Comparison of ENCODE assay signal across 8 cellular contexts in the genomic region with DNA sequence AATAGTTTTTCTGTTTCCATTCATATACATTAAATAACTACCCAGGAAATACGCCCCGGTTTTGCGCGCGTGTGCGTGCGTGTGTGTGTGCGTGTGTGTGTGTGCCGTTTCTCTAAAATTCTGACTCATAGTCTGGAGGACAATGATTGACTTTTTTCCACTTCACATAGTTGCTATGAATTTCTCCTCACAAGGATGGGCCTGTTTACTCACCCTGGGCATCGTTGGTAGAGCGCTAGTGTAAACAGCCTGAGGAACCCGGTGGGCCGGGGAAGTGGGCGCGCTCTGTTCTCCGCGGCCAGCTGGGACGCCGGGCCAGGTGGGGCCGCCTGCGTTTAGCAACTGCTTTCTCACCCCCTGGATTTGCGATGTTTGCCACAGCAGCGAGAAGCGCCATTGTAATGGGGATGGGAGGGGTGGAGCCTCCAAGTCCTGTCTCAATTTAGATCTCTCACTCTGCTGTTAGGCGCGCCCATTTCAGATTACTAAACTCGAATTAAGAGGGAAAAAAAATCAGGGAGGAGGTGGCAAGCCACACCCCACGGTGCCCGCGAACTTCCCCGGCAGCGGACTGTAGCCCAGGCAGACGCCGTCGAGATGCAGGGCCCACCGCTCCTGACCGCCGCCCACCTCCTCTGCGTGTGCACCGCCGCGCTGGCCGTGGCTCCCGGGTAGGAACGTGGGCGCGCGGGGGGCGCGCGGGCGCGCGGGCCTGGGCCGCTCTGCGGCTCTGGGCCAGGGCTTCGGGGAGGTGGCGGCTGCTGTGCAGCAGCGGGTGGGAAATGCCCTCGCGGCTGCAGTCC. TPM values are rescaled to one million over a fixed set of nuclear protein-coding genes. Genes with fewer than 3 reads are reported as not detected.
DNase-seq lines count a peak whose midpoint lies in the region; ATAC-seq and TF ChIP-seq lines count a peak whose summit lies in the region.

Gene CD109 (plus strand): TSS at position 585 of the 803 bp plus-strand sequence. CDS start 13 bp downstream, at position 598.

- TF ChIP-seq CTCF in type B pancreatic cell (conservative IDR thresholded peaks at IDR 0.05) = no peak

- no peak within 1 kb of the TSS for H2BK5ac ChIP-seq in trophoblast cell (ENCODE audit: low read depth, low read length, poor library complexity)

- peak; percentile 67 for ATAC-seq in GM19395 (IDR thresholded peaks at IDR 0.05; ENCODE audit: unreplicated experiment)
- ATAC-seq in HG03520 (IDR thresholded peaks at IDR 0.05; ENCODE audit: unreplicated experiment) = peak; percentile 54
- ATAC-seq in Right ventricle myocardium superior (ENCODE audit: poor library complexity) = peak; percentile 95

- WGBS in trophoblast cell (ENCODE audit: extremely low coverage, insufficient coverage, insufficient read length) = no CpG with 5 or more reads among the region's 61 CpGs

- H3K27ac ChIP-seq in BLaER1 treated with 17β-estradiol and CSF1 and Interleukin-3, amounts not matched to agents 10 nM and 100 nM = peak within 1 kb of the TSS in 2 of 11 experiments; percentile 48 to 65; a peak in 5 of 22 replicates
- H3K27ac ChIP-seq in trophoblast cell (ENCODE audit: low read depth, low read length) = no peak within 1 kb of the TSS

- H2AK5ac ChIP-seq in trophoblast cell (ENCODE audit: low read length) = no peak within 1 kb of the TSS

- peaks cover 36 to 51% (median 45%) of the 10 kb centered on the region in 11 experiments for H3K27me3 ChIP-seq in BLaER1 treated with 17β-estradiol and CSF1 and Interleukin-3, amounts not matched to agents 10 nM and 100 nM
- no peaks in the 10 kb centered on the region for H3K27me3 ChIP-seq in trophoblast cell (ENCODE audit: insufficient read depth, low read length)

- peak; percentile 66 for DNase-seq in SHP77 treated with DMSO at 0.1 percent for 48 hours (lab: John Stamatoyannopoulos, UW)
- peak; percentile 78 for DNase-seq in activated naive CD4-positive, alpha-beta T cell treated with anti-CD3 and anti-CD28 coated beads, Interleukin-2, amount 10 ng/mL, durations not matched to agents 7 days and 5 days
- peak; percentile 56 for DNase-seq in Right ventricle myocardium superior
- DNase-seq in trophoblast cell = peak; percentile 21 to 48
- DNase-seq in type B pancreatic cell (ENCODE audit: extremely low spot score, unreplicated experiment) = peak; percentile 72

- peaks cover 9 to 26% (median 12%) of the 10 kb centered on the region in 10 experiments for H3K4me1 ChIP-seq in BLaER1 treated with 17β-estradiol and CSF1 and Interleukin-3, amounts not matched to agents 10 nM and 100 nM
- no peaks in the 10 kb centered on the region for H3K4me1 ChIP-seq in trophoblast cell (ENCODE audit: control insufficient read depth in 1 of 2, insufficient read depth in 2 of 2, low read length in 2 of 2)

- H4K91ac ChIP-seq in trophoblast cell (ENCODE audit: low read depth, low read length) = peak within 1 kb of the TSS; percentile 40

- H2AFZ ChIP-seq in trophoblast cell (ENCODE audit: insufficient read depth, low read length, poor library complexity) = peak within 1 kb of the TSS; percentile 19

- peak within 1 kb of the TSS; percentile 94 for H3K27ac Mint-ChIP-seq in activated naive CD4-positive, alpha-beta T cell treated with anti-CD3 and anti-CD28 coated beads, Interleukin-2, amount 10 ng/mL, durations not matched to agents 7 days and 5 days
- peak within 1 kb of the TSS; percentile 79 for H3K27ac Mint-ChIP-seq in type B pancreatic cell

- peak within 1 kb of the TSS; percentile 90 for H3K4me3 Mint-ChIP-seq in activated naive CD4-positive, alpha-beta T cell treated with anti-CD3 and anti-CD28 coated beads, Interleukin-2, amount 10 ng/mL, durations not matched to agents 7 days and 5 days
- H3K4me3 Mint-ChIP-seq in type B pancreatic cell = peak within 1 kb of the TSS; percentile 85

- peak within 1 kb of the TSS; percentile 41 for H2BK120ac ChIP-seq in trophoblast cell (ENCODE audit: insufficient read depth, low read length, poor library complexity)

- intact Hi-C loops in Right ventricle myocardium superior (cut with DNase I) = no loop called here

- H3K9ac ChIP-seq in BLaER1 treated with 17β-estradiol and CSF1 and Interleukin-3, amounts not matched to agents 10 nM and 100 nM = peak within 1 kb of the TSS; percentile 8 to 70 (median 28); a peak in 13 of 22 replicates
- peak within 1 kb of the TSS; percentile 6 for H3K9ac ChIP-seq in trophoblast cell (ENCODE audit: low read length)

- H4K20me1 ChIP-seq in BLaER1 treated with 17β-estradiol and CSF1 and Interleukin-3, amounts not matched to agents 10 nM and 100 nM = no peaks in the 10 kb centered on the region; a peak in 1 of 22 replicates

- H4K12ac ChIP-seq in trophoblast cell (ENCODE audit: low read depth, low read length) = peak within 1 kb of the TSS; percentile 5

- peaks cover 15% of the 10 kb centered on the region for H3K36me3 Mint-ChIP-seq in activated naive CD4-positive, alpha-beta T cell treated with anti-CD3 and anti-CD28 coated beads, Interleukin-2, amount 10 ng/mL, durations not matched to agents 7 days and 5 days
- H3K36me3 Mint-ChIP-seq in type B pancreatic cell = no peaks in the 10 kb centered on the region

- peak within 1 kb of the TSS; percentile 48 to 72 (median 60) for H3K4me3 ChIP-seq in BLaER1 treated with 17β-estradiol and CSF1 and Interleukin-3, amounts not matched to agents 10 nM and 100 nM
- H3K4me3 ChIP-seq in trophoblast cell (ENCODE audit: low read depth, low read length) = peak within 1 kb of the TSS; percentile 77

- no peak within 1 kb of the TSS for H3K18ac ChIP-seq in trophoblast cell (ENCODE audit: low read length)

- peaks cover 7% of the 10 kb centered on the region for H3K27me3 Mint-ChIP-seq in activated naive CD4-positive, alpha-beta T cell treated with anti-CD3 and anti-CD28 coated beads, Interleukin-2, amount 10 ng/mL, durations not matched to agents 7 days and 5 days
- H3K27me3 Mint-ChIP-seq in type B pancreatic cell = peaks cover 25% of the 10 kb centered on the region

- peaks cover 42% of the 10 kb centered on the region for H3K4me1 Mint-ChIP-seq in activated naive CD4-positive, alpha-beta T cell treated with anti-CD3 and anti-CD28 coated beads, Interleukin-2, amount 10 ng/mL, durations not matched to agents 7 days and 5 days
- H3K4me1 Mint-ChIP-seq in type B pancreatic cell (ENCODE audit: unreplicated experiment) = no peaks in the 10 kb centered on the region

- CTCF ChIA-PET in activated naive CD4-positive, alpha-beta T cell treated with anti-CD3 and anti-CD28 coated beads, Interleukin-2, amount 10 ng/mL, durations not matched to agents 7 days and 5 days (lab: Charles Lee) = interaction anchor here (0.7 to 1.2 kb wide), 4 partner anchors 35 to 180 kb away, joined by 4 to 9 read pairs (median 4); no protein-coding TSS in a partner anchor

- H3K79me2 ChIP-seq in trophoblast cell (ENCODE audit: control insufficient read depth, insufficient read depth, low read length, poor library complexity) = no peaks in the 10 kb centered on the region

- no peak within 1 kb of the TSS for H3K14ac ChIP-seq in trophoblast cell (ENCODE audit: low read length)

- no peak within 1 kb of the TSS for H3K4ac ChIP-seq in trophoblast cell (ENCODE audit: low read depth, low read length)

- peaks cover 3% of the 10 kb centered on the region for H3K79me1 ChIP-seq in trophoblast cell (ENCODE audit: low read length)

- H2BK12ac ChIP-seq in trophoblast cell (ENCODE audit: low read length) = no peak within 1 kb of the TSS

- peak within 1 kb of the TSS; percentile 21 for H4K8ac ChIP-seq in trophoblast cell (ENCODE audit: low read depth, low read length)

- peaks cover 3% of the 10 kb centered on the region for H3K9me3 Mint-ChIP-seq in activated naive CD4-positive, alpha-beta T cell treated with anti-CD3 and anti-CD28 coated beads, Interleukin-2, amount 10 ng/mL, durations not matched to agents 7 days and 5 days
- no peaks in the 10 kb centered on the region for H3K9me3 Mint-ChIP-seq in type B pancreatic cell

- H3K36me3 ChIP-seq in BLaER1 treated with 17β-estradiol and CSF1 and Interleukin-3, amounts not matched to agents 10 nM and 100 nM = no peaks in the 10 kb centered on the region
- H3K36me3 ChIP-seq in trophoblast cell (ENCODE audit: control insufficient read depth in 1 of 2, insufficient read depth in 2 of 2, low read length in 2 of 2) = no peaks in the 10 kb centered on the region

- peaks cover 0 to 18% (median 4%) of the 10 kb centered on the region in 11 experiments; a peak in 5 of 22 replicates for H3K9me3 ChIP-seq in BLaER1 treated with 17β-estradiol and CSF1 and Interleukin-3, amounts not matched to agents 10 nM and 100 nM (replicated peaks in 1 of 11)
- H3K9me3 ChIP-seq in trophoblast cell (ENCODE audit: insufficient read depth, low read depth, low read length) = peaks cover 2% of the 10 kb centered on the region

- no peak within 1 kb of the TSS for H3K23ac ChIP-seq in trophoblast cell (ENCODE audit: low read length)

- peak within 1 kb of the TSS; percentile 87 to 98 (median 91) for H3K4me2 ChIP-seq in BLaER1 treated with 17β-estradiol and CSF1 and Interleukin-3, amounts not matched to agents 10 nM and 100 nM
- peak within 1 kb of the TSS; percentile 94 for H3K4me2 ChIP-seq in trophoblast cell (ENCODE audit: low read length)

RNA-seq across cellular contexts. Expression of gene CD109, which starts in this region (rescaled TPM):
- total RNA-seq in Right ventricle myocardium superior = 6.7 TPM
- 0.31 and 0.33 TPM in 2 replicates for polyA plus RNA-seq in trophoblast cell (2013)
- 1.3 and 1.5 TPM in 2 replicates for total RNA-seq in type B pancreatic cell (ENCODE audit: low replicate concordance)
